1 cellular context compared by ENCODE assay signal in genomic region chr15:92899910-92900711, GRCh38.
TF ChIP-seq lines count a peak whose summit lies in the region.

CHD2 (plus strand) TSS chr15:92900324; CDS start chr15:92901238, 914 bp downstream.

TF ChIP-seq in SK-N-SH treated with all-trans-retinoic acid at 6 μM for 48 hours, 23 proteins besides CTCF, POLR2A, EP300 and RAD21 (continued from another document):
- TF ChIP-seq ZNF565 (CRISPR knock-in tag; conservative IDR thresholded peaks at IDR 0.05; ENCODE audit: low read depth), result 0 out of 2 replicates have a peak, but pooled peaks have one; percentile 15
